ENCODE assay signal across 1 cellular context in genomic region chr1:53277326-53277725, GRCh38.
TF ChIP-seq lines count a peak whose summit lies in the region.

No MANE protein-coding gene starts in this region.

TF ChIP-seq in H1, 55 proteins besides CTCF, POLR2A, EP300 and RAD21:
- no peak for TF ChIP-seq CHD2 (IDR thresholded peaks at IDR 0.05; ENCODE audit: low read length)
- no peak for TF ChIP-seq EGR1 (IDR thresholded peaks at IDR 0.05; ENCODE audit: borderline replicate concordance, low read depth, low read length)
- TF ChIP-seq ATF3 (IDR thresholded peaks at IDR 0.05; ENCODE audit: insufficient read depth, low read depth, low read length), result no peak
- TF ChIP-seq GTF2F1 (IDR thresholded peaks at IDR 0.05; ENCODE audit: borderline replicate concordance, low read depth, low read length), result no peak
- no peak for TF ChIP-seq CHD1 (IDR thresholded peaks at IDR 0.05; ENCODE audit: low read depth, low read length)
- no peak for TF ChIP-seq ATF2 (IDR thresholded peaks at IDR 0.05; ENCODE audit: low read length)
- TF ChIP-seq MAFK (IDR thresholded peaks at IDR 0.05; ENCODE audit: low read depth, low read length), result no peak
- TF ChIP-seq SAP30 (IDR thresholded peaks at IDR 0.05; ENCODE audit: insufficient read depth, insufficient replicate concordance, low read length), result no peak
- TF ChIP-seq CBX8 (IDR thresholded peaks at IDR 0.05; ENCODE audit: borderline replicate concordance, low read depth, low read length), result no peak
- no peak for TF ChIP-seq TBP (IDR thresholded peaks at IDR 0.05; ENCODE audit: low read depth, low read length)
